30 cellular contexts compared by ENCODE assay signal in genomic region chrX:106631615-106632014, GRCh38.
"Had no signal": no experiment of that assay in that cellular context is flagged by ENCODE, and none has a peak within 500 bp of the region (broad histone marks: within the 10 kb centered on the region; RNA-seq: fewer than 3 reads in every experiment).

No MANE protein-coding gene starts in this region.

- DNase-seq: naive thymus-derived CD8-positive, alpha-beta T cell; nephron progenitor cell; occipital lobe; ovary; posterior cingulate gyrus; psoas muscle; right cardiac atrium; right lobe of liver; sigmoid colon; small intestine; stimulated activated CD4-positive, alpha-beta T cell treated with anti-CD3 and anti-CD28 coated beads, Interleukin-15, amount 100 ng/mL, for 24 hours; stimulated activated CD4-positive, alpha-beta T cell treated with anti-CD3 and anti-CD28 coated beads, Interleukin-2, amount 100 ng/mL, for 24 hours; stimulated activated CD4-positive, alpha-beta T cell treated with anti-CD3 and anti-CD28 coated beads, Interleukin-2, amount 100 ng/mL, for 48 hours; stimulated activated CD4-positive, alpha-beta T cell treated with anti-CD3 and anti-CD28 coated beads, Interleukin-4, amount 100 ng/mL, for 24 hours; stimulated activated naive B cell treated with anti-CD40 and anti-IgM and Interleukin-4, amounts not matched to agents 10 μg/mL and 1 μg/mL and 100 μg/mL, for 72 hours; stimulated activated naive CD4-positive, alpha-beta T cell treated with Interleukin-2 at 50 U/mL for 16 hours; stomach; thyroid gland; trophoblast cell; upper lobe of left lung had no signal

- H3K27me3 ChIP-seq: neural progenitor cell, ovary, sigmoid colon, stomach, thyroid gland, upper lobe of left lung, vagina had no signal

- H3K4me1 ChIP-seq: neural progenitor cell, parathyroid adenoma, psoas muscle, right lobe of liver, sigmoid colon, stomach, thyroid gland, tibial nerve, upper lobe of left lung, vagina had no signal

- H3K4me3 ChIP-seq: neural progenitor cell, ovary, psoas muscle, right lobe of liver, sigmoid colon, stomach, thoracic aorta, thyroid gland, tibial nerve, upper lobe of left lung, vagina had no signal

- H2AFZ ChIP-seq: neural progenitor cell, parathyroid adenoma had no signal

- H3K36me3 Mint-ChIP-seq: natural killer cell treated with Interleukin-12 subunit alpha and Interleukin-12 subunit beta and Interleukin-15 and Interleukin-18, amount 100 ng/mL, for 72 hours; stimulated activated effector memory CD8-positive, alpha-beta T cell treated with anti-CD3 and anti-CD28 coated beads, Interleukin-12 subunit alpha, Interleukin-12 subunit beta, amount 100 ng/mL, for 72 hours; stimulated activated naive B cell treated with anti-CD40 and anti-IgM and Interleukin-4, amounts not matched to agents 10 μg/mL and 1 μg/mL and 100 μg/mL, for 72 hours had no signal

- H3K27me3 Mint-ChIP-seq: naive thymus-derived CD8-positive, alpha-beta T cell; progenitor cell of endocrine pancreas; stimulated activated naive B cell treated with anti-CD40 and anti-IgM and Interleukin-4, amounts not matched to agents 10 μg/mL and 1 μg/mL and 100 μg/mL, for 72 hours; stimulated activated naive CD8-positive, alpha-beta T cell treated with anti-CD3 and anti-CD28 coated beads, Interleukin-15, Interleukin-2, amounts not matched to agents 100 ng/mL and 50 ng/mL, for 24 hours had no signal

- H3K27ac Mint-ChIP-seq: naive thymus-derived CD8-positive, alpha-beta T cell; natural killer cell treated with Interleukin-12 subunit alpha and Interleukin-12 subunit beta and Interleukin-15 and Interleukin-18, amount 100 ng/mL, for 72 hours; nephron progenitor cell; neural progenitor cell; progenitor cell of endocrine pancreas; stimulated activated effector memory CD8-positive, alpha-beta T cell treated with anti-CD3 and anti-CD28 coated beads, Interleukin-12 subunit alpha, Interleukin-12 subunit beta, amount 100 ng/mL, for 72 hours; stimulated activated naive B cell treated with anti-CD40 and anti-IgM and Interleukin-4, amounts not matched to agents 10 μg/mL and 1 μg/mL and 100 μg/mL, for 72 hours; stimulated activated naive CD8-positive, alpha-beta T cell treated with anti-CD3 and anti-CD28 coated beads, Interleukin-15, Interleukin-2, amounts not matched to agents 100 ng/mL and 50 ng/mL, for 24 hours had no signal

- H3K9me3 Mint-ChIP-seq: naive thymus-derived CD8-positive, alpha-beta T cell; natural killer cell treated with Interleukin-12 subunit alpha and Interleukin-12 subunit beta and Interleukin-15 and Interleukin-18, amount 100 ng/mL, for 72 hours; neural progenitor cell; stimulated activated effector memory CD8-positive, alpha-beta T cell treated with anti-CD3 and anti-CD28 coated beads, Interleukin-12 subunit alpha, Interleukin-12 subunit beta, amount 100 ng/mL, for 72 hours; stimulated activated naive B cell treated with anti-CD40 and anti-IgM and Interleukin-4, amounts not matched to agents 10 μg/mL and 1 μg/mL and 100 μg/mL, for 72 hours; stimulated activated naive CD8-positive, alpha-beta T cell treated with anti-CD3 and anti-CD28 coated beads, Interleukin-15, Interleukin-2, amounts not matched to agents 100 ng/mL and 50 ng/mL, for 24 hours had no signal

- ATAC-seq: naive thymus-derived CD8-positive, alpha-beta T cell; natural killer cell treated with Interleukin-12 subunit alpha and Interleukin-12 subunit beta and Interleukin-15 and Interleukin-18, amount 100 ng/mL, for 72 hours; psoas muscle; right cardiac atrium; right lobe of liver; stimulated activated effector memory CD8-positive, alpha-beta T cell treated with anti-CD3 and anti-CD28 coated beads, Interleukin-12 subunit alpha, Interleukin-12 subunit beta, amount 100 ng/mL, for 72 hours; stimulated activated naive B cell treated with anti-CD40 and anti-IgM and Interleukin-4, amounts not matched to agents 10 μg/mL and 1 μg/mL and 100 μg/mL, for 72 hours had no signal

- H3K4me3 Mint-ChIP-seq: naive thymus-derived CD8-positive, alpha-beta T cell; natural killer cell treated with Interleukin-12 subunit alpha and Interleukin-12 subunit beta and Interleukin-15 and Interleukin-18, amount 100 ng/mL, for 72 hours; nephron progenitor cell; neural progenitor cell; stimulated activated effector memory CD8-positive, alpha-beta T cell treated with anti-CD3 and anti-CD28 coated beads, Interleukin-12 subunit alpha, Interleukin-12 subunit beta, amount 100 ng/mL, for 72 hours; stimulated activated naive B cell treated with anti-CD40 and anti-IgM and Interleukin-4, amounts not matched to agents 10 μg/mL and 1 μg/mL and 100 μg/mL, for 72 hours; stimulated activated naive CD8-positive, alpha-beta T cell treated with anti-CD3 and anti-CD28 coated beads, Interleukin-15, Interleukin-2, amounts not matched to agents 100 ng/mL and 50 ng/mL, for 24 hours had no signal

- H3K4me2 ChIP-seq: neural progenitor cell had no signal

- H3K79me2 ChIP-seq: parathyroid adenoma had no signal

- FAIRE-seq: small intestine, urothelium cell line had no signal

- H3K9ac ChIP-seq: neural progenitor cell, parathyroid adenoma had no signal

- H3K9me3 ChIP-seq: ovary, psoas muscle, right lobe of liver, sigmoid colon, stomach, thoracic aorta, thyroid gland, tibial nerve, upper lobe of left lung, vagina had no signal

- H3K4me1 Mint-ChIP-seq: naive thymus-derived CD8-positive, alpha-beta T cell; nephron progenitor cell; neural progenitor cell; stimulated activated effector memory CD8-positive, alpha-beta T cell treated with anti-CD3 and anti-CD28 coated beads, Interleukin-12 subunit alpha, Interleukin-12 subunit beta, amount 100 ng/mL, for 72 hours; stimulated activated naive B cell treated with anti-CD40 and anti-IgM and Interleukin-4, amounts not matched to agents 10 μg/mL and 1 μg/mL and 100 μg/mL, for 72 hours had no signal

- H3K27ac ChIP-seq: neural progenitor cell, ovary, parathyroid adenoma, psoas muscle, right lobe of liver, sigmoid colon, stomach, thoracic aorta, thyroid gland, tibial nerve, upper lobe of left lung, vagina had no signal

- H3K36me3 ChIP-seq: neural progenitor cell, ovary, right lobe of liver, sigmoid colon, stomach, thoracic aorta, thyroid gland, tibial nerve, upper lobe of left lung, vagina had no signal
